In genomic region chr2:48114256-48114655, GRCh38 we compare ENCODE assay signal across 8 cellular contexts.
DNase-seq lines count a peak whose midpoint lies in the region; ATAC-seq and TF ChIP-seq lines count a peak whose summit lies in the region.

No MANE protein-coding gene starts in this region.

- H3K36me3 ChIP-seq in GM06990 (ENCODE audit: control insufficient read depth, insufficient read depth, low read length) (no peaks in the 10 kb centered on the region), tibial nerve (no peaks in the 10 kb centered on the region)

- H3K27me3 Mint-ChIP-seq in T-helper 2 cell treated with Interferon-gamma antibody and Interleukin-4, amounts not matched to agents 5 μg/mL and 100 μg/mL, for 36 hours (ENCODE audit: low read depth) = peaks cover 3% of the 10 kb centered on the region
- peaks cover 0 to 4% (median 4%) of the 10 kb centered on the region in 3 donors for H3K27me3 Mint-ChIP-seq in immature natural killer cell (ENCODE audit: low read depth in 3 of 3)

- ATAC-seq in HG02840 (IDR thresholded peaks at IDR 0.05; ENCODE audit: low FRiP score, unreplicated experiment) = peak; percentile 45

- no peak overlapping the region for H3K27ac Mint-ChIP-seq in T-helper 2 cell treated with Interferon-gamma antibody and Interleukin-4, amounts not matched to agents 5 μg/mL and 100 μg/mL, for 36 hours
- H3K27ac Mint-ChIP-seq in immature natural killer cell = peak overlapping the region in 1 of 6 donors; percentile 54

- TF ChIP-seq POLR2A in tibial nerve (IDR thresholded peaks at IDR 0.05) = no peak

- H3K27ac ChIP-seq in epithelial cell of prostate = peak overlapping the region; percentile 99
- H3K27ac ChIP-seq in tibial nerve = peak overlapping the region; percentile 36 to 92 (median 63)

- no peak overlapping the region for H3K4me3 Mint-ChIP-seq in T-helper 2 cell treated with Interferon-gamma antibody and Interleukin-4, amounts not matched to agents 5 μg/mL and 100 μg/mL, for 36 hours
- no peak overlapping the region for H3K4me3 Mint-ChIP-seq in immature natural killer cell

- peak; percentile 25 to 39 for TF ChIP-seq EP300 in tibial nerve (IDR thresholded peaks at IDR 0.05)

- H3K4me3 ChIP-seq in GM06990 (replicated peaks; ENCODE audit: low read depth, low read length) = no peak overlapping the region
- no peak overlapping the region for H3K4me3 ChIP-seq in tibial nerve

- H3K9me3 ChIP-seq in tibial nerve = no peaks in the 10 kb centered on the region

- H3K27me3 ChIP-seq in GM06990 (replicated peaks; ENCODE audit: control insufficient read depth, insufficient read depth, low read length) (no peaks in the 10 kb centered on the region), tibial nerve (no peaks in the 10 kb centered on the region)

- no peaks in the 10 kb centered on the region for H3K9me3 Mint-ChIP-seq in T-helper 2 cell treated with Interferon-gamma antibody and Interleukin-4, amounts not matched to agents 5 μg/mL and 100 μg/mL, for 36 hours
- H3K9me3 Mint-ChIP-seq in immature natural killer cell = no peaks in the 10 kb centered on the region

- WGBS in tibial nerve, 2 donors = 35 to 45% methylated on average over 2 of the region's 2 CpGs

- peak; percentile 24 for DNase-seq in GM06990 (ENCODE audit: extremely low read depth, insufficient read length)
- DNase-seq in T-helper 2 cell treated with Interferon-gamma antibody and Interleukin-4, amounts not matched to agents 5 μg/mL and 100 μg/mL, for 36 hours (ENCODE audit: low spot score) = peak; percentile 52
- DNase-seq in epithelial cell of prostate (ENCODE audit: low read depth, low spot score) = peak; percentile 96
- no peak for DNase-seq in tibial nerve (ENCODE audit: low spot score in 2 of 2)
- no peak for DNase-seq in HK-2 (ENCODE audit: unreplicated experiment)
- no peak for DNase-seq in germinal center (ENCODE audit: low spot score)
- no peak for DNase-seq in immature natural killer cell

- peaks cover 0 to 42% (median 15%) of the 10 kb centered on the region in 4 donors for H3K4me1 ChIP-seq in tibial nerve

- H3K36me3 Mint-ChIP-seq in T-helper 2 cell treated with Interferon-gamma antibody and Interleukin-4, amounts not matched to agents 5 μg/mL and 100 μg/mL, for 36 hours (ENCODE audit: low read depth) = no peaks in the 10 kb centered on the region
- no peaks in the 10 kb centered on the region for H3K36me3 Mint-ChIP-seq in immature natural killer cell

- peaks cover 18% of the 10 kb centered on the region for H3K4me1 Mint-ChIP-seq in T-helper 2 cell treated with Interferon-gamma antibody and Interleukin-4, amounts not matched to agents 5 μg/mL and 100 μg/mL, for 36 hours (ENCODE audit: low read depth)
- peaks cover 18 to 21% of the 10 kb centered on the region in 2 donors for H3K4me1 Mint-ChIP-seq in immature natural killer cell

- no peak for TF ChIP-seq CTCF in GM06990 (IDR thresholded peaks at IDR 0.05; ENCODE audit: insufficient read depth, low read length, poor library complexity, severe bottlenecking)
- no peak for TF ChIP-seq CTCF in tibial nerve (IDR thresholded peaks at IDR 0.05)

Comparison
In these comparisons a context has a peak if more than half of its experiments do, and no peak if none do; other contexts are left out.
1. DNase-seq: peak in GM06990 (single experiment), T-helper 2 cell treated with Interferon-gamma antibody and Interleukin-4, amounts not matched to agents 5 μg/mL and 100 μg/mL, for 36 hours (single experiment) and epithelial cell of prostate (single experiment); none in tibial nerve (0 of 2), HK-2 (single experiment), germinal center (single experiment) and immature natural killer cell (0 of 3).